ENCODE assay signal across 25 cellular contexts in the genomic region with DNA sequence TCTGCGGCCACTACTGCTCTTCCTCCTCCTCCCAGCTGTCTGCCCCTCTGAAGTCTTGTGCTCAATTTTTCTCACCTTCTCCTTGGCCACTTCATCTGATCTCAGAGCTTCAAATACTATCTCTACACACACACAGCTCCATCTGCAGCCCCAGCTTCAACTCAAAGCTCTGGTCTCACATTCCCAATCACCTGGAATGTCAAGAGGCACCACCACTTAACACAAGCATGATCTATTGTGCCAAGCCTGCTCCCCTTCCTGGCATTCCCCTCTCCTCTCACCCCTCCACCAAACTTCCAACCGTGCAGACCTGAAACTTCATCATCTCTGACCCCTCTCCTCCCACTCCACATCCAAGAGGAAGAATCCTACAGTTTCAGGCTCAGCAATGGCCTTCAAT. TPM values are rescaled to one million over a fixed set of nuclear protein-coding genes. Genes with fewer than 3 reads are reported as not detected.
"Had no signal": no experiment of that assay in that cellular context is flagged by ENCODE, and none has a peak within 500 bp of the region (broad histone marks: within the 10 kb centered on the region; RNA-seq: fewer than 3 reads in every experiment).

No MANE protein-coding gene starts in this region.

- H3K4me1 Mint-ChIP-seq: nephron had no signal

- H3K4me3 Mint-ChIP-seq: naive thymus-derived CD8-positive, alpha-beta T cell; nephron; neural crest cell; stimulated activated naive B cell treated with anti-CD40 and anti-IgM and Interleukin-4, amounts not matched to agents 10 μg/mL and 1 μg/mL and 100 μg/mL, for 72 hours had no signal

- DNase-seq: hippocampal formation; kidney glomerular epithelial cell; left cardiac atrium; left lung; lower lobe of right lung; mammary epithelial cell; mesenchymal stem cell; naive thymus-derived CD8-positive, alpha-beta T cell; nucleus accumbens; stimulated activated CD4-positive, alpha-beta T cell treated with anti-CD3 and anti-CD28 coated beads, Interleukin-12 subunit alpha, Interleukin-12 subunit beta, amount 100 ng/mL, for 4 hours; stimulated activated CD4-positive, alpha-beta T cell treated with anti-CD3 and anti-CD28 coated beads, Interleukin-15, amount 100 ng/mL, for 24 hours; stimulated activated CD4-positive, alpha-beta T cell treated with anti-CD3 and anti-CD28 coated beads, Interleukin-2, amount 100 ng/mL, for 24 hours; stimulated activated CD4-positive, alpha-beta T cell treated with anti-CD3 and anti-CD28 coated beads, Interleukin-4, amount 100 ng/mL, for 1 hour; stimulated activated naive B cell treated with anti-CD40 and anti-IgM and Interleukin-4, amounts not matched to agents 10 μg/mL and 1 μg/mL and 100 μg/mL, for 72 hours; stimulated activated naive CD8-positive, alpha-beta T cell treated with anti-CD3 and anti-CD28 coated beads, Interleukin-15, Interleukin-2, amounts not matched to agents 100 U/mL and 50 U/mL, for 24 hours; stomach; testis; tibial artery; trophoblast cell; uterus had no signal

- H3K27ac Mint-ChIP-seq: nephron; stimulated activated naive B cell treated with anti-CD40 and anti-IgM and Interleukin-4, amounts not matched to agents 10 μg/mL and 1 μg/mL and 100 μg/mL, for 72 hours had no signal

- H3K36me3 Mint-ChIP-seq: naive thymus-derived CD8-positive, alpha-beta T cell; stimulated activated naive B cell treated with anti-CD40 and anti-IgM and Interleukin-4, amounts not matched to agents 10 μg/mL and 1 μg/mL and 100 μg/mL, for 72 hours had no signal

- H3K9me3 Mint-ChIP-seq: naive thymus-derived CD8-positive, alpha-beta T cell; nephron; neural crest cell; stimulated activated naive B cell treated with anti-CD40 and anti-IgM and Interleukin-4, amounts not matched to agents 10 μg/mL and 1 μg/mL and 100 μg/mL, for 72 hours had no signal

- ATAC-seq: left cardiac atrium; left lung; lower lobe of right lung; naive thymus-derived CD8-positive, alpha-beta T cell; sciatic nerve; stimulated activated naive B cell treated with anti-CD40 and anti-IgM and Interleukin-4, amounts not matched to agents 10 μg/mL and 1 μg/mL and 100 μg/mL, for 72 hours; stimulated activated naive CD8-positive, alpha-beta T cell treated with anti-CD3 and anti-CD28 coated beads, Interleukin-15, Interleukin-2, amounts not matched to agents 100 U/mL and 50 U/mL, for 24 hours had no signal

RNA-seq across cellular contexts. Expression of a gene that starts 17.5 kb away (rescaled TPM):
- total RNA-seq: pulmonary artery endothelial cell had no signal

RNA-seq across cellular contexts. Expression of a gene that starts 38.4 kb away (rescaled TPM):
- total RNA-seq: osteoblast had no signal
